Comparison of ENCODE assay signal across 13 cellular contexts in genomic region chr7:158740657-158741293, GRCh38. TPM values are rescaled to one million over a fixed set of nuclear protein-coding genes. Genes with fewer than 3 reads are reported as not detected.
DNase-seq lines count a peak whose midpoint lies in the region; ATAC-seq and TF ChIP-seq lines count a peak whose summit lies in the region.
"Had no signal": no experiment of that assay in that cellular context is flagged by ENCODE, and none has a peak within 500 bp of the region (broad histone marks: within the 10 kb centered on the region; RNA-seq: fewer than 3 reads in every experiment).

No MANE protein-coding gene starts in this region.

- WGBS in heart left ventricle, 4 donors, result 78 to 85% (median 84%) methylated on average over 16 of the region's 16 CpGs
- WGBS in hepatocyte (ENCODE audit: low lambda C conversion rate, missing lambda C conversion rate), result 52% methylated on average over 16 of the region's 16 CpGs

- no peak overlapping the region for H3K9ac ChIP-seq in subcutaneous abdominal adipose tissue (ENCODE audit: low read length in 5 of 5)

- intact Hi-C loops in heart left ventricle (cut with DNase I) (no loop called here), Right ventricle myocardium inferior (cut with DNase I) (no loop called here), mucosa of descending colon (cut with DNase I, micrococcal nuclease) (no loop called here)

- H4K20me1 ChIP-seq in hepatocyte (ENCODE audit: insufficient read depth, poor library complexity, severe bottlenecking), result no peaks in the 10 kb centered on the region

- H3K4me1 ChIP-seq in heart left ventricle, result peaks cover 0 to 16% (median 0%) of the 10 kb centered on the region in 12 donors
- peaks cover 13% of the 10 kb centered on the region for H3K4me1 ChIP-seq in hepatocyte (ENCODE audit: insufficient read depth)
- peaks cover 0 to 22% (median 15%) of the 10 kb centered on the region in 5 donors for H3K4me1 ChIP-seq in subcutaneous abdominal adipose tissue (ENCODE audit: control insufficient read depth in 5 of 5, insufficient read depth in 5 of 5, low read length in 5 of 5)
- H3K4me1 ChIP-seq in mucosa of descending colon (ENCODE audit: low read depth), result no peaks in the 10 kb centered on the region
- H3K4me1 ChIP-seq: right lobe of liver, tibial nerve had no signal

- TF ChIP-seq CTCF in heart left ventricle (IDR thresholded peaks at IDR 0.05) (no peak), hepatocyte (IDR thresholded peaks at IDR 0.05; ENCODE audit: poor library complexity) (no peak), mucosa of descending colon (IDR thresholded peaks at IDR 0.05) (no peak)

- peak overlapping the region in 3 of 12 donors; percentile 8 to 75 (median 16) for H3K27ac ChIP-seq in heart left ventricle
- peak overlapping the region; percentile 71 for H3K27ac ChIP-seq in hepatocyte
- peak overlapping the region; percentile 58 for H3K27ac ChIP-seq in subcutaneous abdominal adipose tissue (ENCODE audit: low read depth, low read length)
- H3K27ac ChIP-seq: right lobe of liver had no signal

- no peaks in the 10 kb centered on the region for H3K79me2 ChIP-seq in hepatocyte

- peak in 3 of 4 donors; percentile 71 to 74 (median 74) for ATAC-seq in heart left ventricle
- no peak for ATAC-seq in Right ventricle myocardium inferior
- no peak for ATAC-seq in GM21381 (IDR thresholded peaks at IDR 0.05; ENCODE audit: unreplicated experiment)
- no peak for ATAC-seq in mucosa of descending colon

- H3K9me3 ChIP-seq in heart left ventricle, result no peaks in the 10 kb centered on the region
- no peaks in the 10 kb centered on the region for H3K9me3 ChIP-seq in hepatocyte (ENCODE audit: low read depth)
- H3K9me3 ChIP-seq in subcutaneous abdominal adipose tissue (ENCODE audit: control insufficient read depth in 5 of 5, low read length in 5 of 5), result no peaks in the 10 kb centered on the region
- H3K9me3 ChIP-seq in mucosa of descending colon, result no peaks in the 10 kb centered on the region
- H3K9me3 ChIP-seq: right lobe of liver, tibial nerve had no signal

- no peak overlapping the region for H2AFZ ChIP-seq in hepatocyte

- peak overlapping the region; percentile 24 for H3K4me2 ChIP-seq in hepatocyte

- DNase-seq in heart left ventricle, result peak in 2 of 5 donors; percentile 32 to 62
- DNase-seq in Right ventricle myocardium inferior (ENCODE audit: missing footprints), result no peak
- peak; percentile 30 for DNase-seq in amniotic stem cell (lab: John Stamatoyannopoulos, UW)
- peak; percentile 78 for DNase-seq in hepatocyte (ENCODE audit: low spot score)
- DNase-seq in GM19240 (ENCODE audit: insufficient read length, low spot score), result no peak
- no peak for DNase-seq in mucosa of descending colon
- DNase-seq: activated CD4-positive, alpha-beta T cell treated with anti-CD3 and anti-CD28 coated beads, Interleukin-2, amount 50 U/mL, for 4 hours; erythroblast; NCI-H524 treated with DMSO at 0.1 percent for 48 hours had no signal

- H3K4me3 ChIP-seq in heart left ventricle, result no peak overlapping the region
- no peak overlapping the region for H3K4me3 ChIP-seq in hepatocyte
- H3K4me3 ChIP-seq in subcutaneous abdominal adipose tissue (ENCODE audit: low read depth in 1 of 5, low read length in 5 of 5), result no peak overlapping the region
- no peak overlapping the region for H3K4me3 ChIP-seq in mucosa of descending colon
- H3K4me3 ChIP-seq: right lobe of liver, tibial nerve had no signal

- H3K27me3 ChIP-seq in heart left ventricle (no peaks in the 10 kb centered on the region), hepatocyte (no peaks in the 10 kb centered on the region), subcutaneous abdominal adipose tissue (ENCODE audit: control insufficient read depth in 5 of 5, insufficient read depth in 4 of 5, low read length in 5 of 5) (no peaks in the 10 kb centered on the region)
- H3K27me3 ChIP-seq: right lobe of liver, tibial nerve had no signal

- H3K9me2 ChIP-seq in hepatocyte (replicated peaks; ENCODE audit: insufficient read depth), result no peaks in the 10 kb centered on the region

- no peak for TF ChIP-seq POLR2A in heart left ventricle (IDR thresholded peaks at IDR 0.05)

- peaks cover 4 to 100% (median 97%) of the 10 kb centered on the region in 9 donors for H3K36me3 ChIP-seq in heart left ventricle
- no peaks in the 10 kb centered on the region for H3K36me3 ChIP-seq in hepatocyte (replicated peaks; ENCODE audit: insufficient read depth, low read depth)
- H3K36me3 ChIP-seq in subcutaneous abdominal adipose tissue (ENCODE audit: control insufficient read depth in 5 of 5, insufficient read depth in 5 of 5, low read length in 5 of 5), result peaks cover 11 to 95% (median 84%) of the 10 kb centered on the region in 5 donors
- H3K36me3 ChIP-seq in mucosa of descending colon (ENCODE audit: low read depth), result peaks cover 14% of the 10 kb centered on the region

RNA-seq across cellular contexts. Expression of gene NCAPG2, which starts 36.2 kb away (rescaled TPM):
- 10 to 100 TPM in 1 of 9 donors, 1 to 10 TPM in 8; 2.8 to 12.5 (median 4.7) TPM for total RNA-seq in heart left ventricle
- 1 to 10 TPM; 1.1 to 3.7 TPM for polyA plus RNA-seq in heart left ventricle
- 6.4 TPM for total RNA-seq in Right ventricle myocardium inferior
- 7.1 and 9.5 TPM in 2 replicates for total RNA-seq in hepatocyte
- 6.2 and 7.0 TPM in 2 replicates for polyA plus RNA-seq in hepatocyte
- 10 to 100 TPM in 1 of 3 donors, 1 to 10 TPM in 2; 8.1 to 25.0 (median 8.9) TPM for total RNA-seq in mucosa of descending colon

Comparison
In these comparisons a context has a peak if more than half of its experiments do, and no peak if none do; other contexts are left out.
1. ATAC-seq: peak in heart left ventricle (3 of 4); none in Right ventricle myocardium inferior (single experiment), GM21381 (single experiment) and mucosa of descending colon (single experiment).
2. DNase-seq: peak in amniotic stem cell (single experiment) and hepatocyte (single experiment); none in Right ventricle myocardium inferior (single experiment), GM19240 (single experiment) and mucosa of descending colon (0 of 3).